ENCODE assay signal across 13 cellular contexts in the genomic region with DNA sequence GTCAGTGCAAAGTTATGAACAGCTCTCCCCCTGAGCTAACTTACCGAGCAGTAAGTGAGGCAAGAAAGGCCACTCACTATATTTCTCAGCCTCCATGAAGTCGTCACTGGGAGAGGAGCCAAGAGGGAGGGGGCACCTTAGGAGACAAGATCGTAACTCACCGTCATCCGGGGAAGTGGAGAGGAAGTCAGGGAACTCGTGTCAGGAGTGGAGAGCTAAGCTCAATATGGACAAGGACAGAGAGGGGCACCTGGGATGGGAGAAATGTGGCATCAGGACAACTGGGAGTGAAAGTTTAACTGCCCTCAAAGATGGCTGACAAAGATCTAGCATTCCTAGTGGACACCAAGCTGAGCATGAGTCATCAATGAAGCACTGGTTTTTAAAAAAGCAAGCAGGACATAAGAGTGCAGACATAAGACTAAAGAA. TPM values are rescaled to one million over a fixed set of nuclear protein-coding genes. Genes with fewer than 3 reads are reported as not detected.
A peak's percentile ranks its signal among the peaks of the same experiment; 100 is the strongest.
DNase-seq lines count a peak whose midpoint lies in the region; ATAC-seq, FAIRE-seq and TF ChIP-seq lines count a peak whose summit lies in the region.
"Had no signal": no experiment of that assay in that cellular context is flagged by ENCODE, and none has a peak within 500 bp of the region (broad histone marks: within the 10 kb centered on the region; RNA-seq: fewer than 3 reads in every experiment).

No MANE protein-coding gene starts in this region.

- no peak overlapping the region for H3K4me3 Mint-ChIP-seq in activated naive CD8-positive, alpha-beta T cell treated with anti-CD3 and anti-CD28 coated beads, Interleukin-2, amount 50 U/mL, for 24 hours
- H3K4me3 Mint-ChIP-seq in activated naive CD8-positive, alpha-beta T cell treated with anti-CD3 and anti-CD28 coated beads for 36 hours, result no peak overlapping the region
- no peak overlapping the region for H3K4me3 Mint-ChIP-seq in WTC11

- H3K27ac Mint-ChIP-seq in activated naive CD8-positive, alpha-beta T cell treated with anti-CD3 and anti-CD28 coated beads, Interleukin-2, amount 50 U/mL, for 24 hours, result peak overlapping the region; percentile 61
- H3K27ac Mint-ChIP-seq in activated naive CD8-positive, alpha-beta T cell treated with anti-CD3 and anti-CD28 coated beads for 36 hours, result no peak overlapping the region
- peak overlapping the region; percentile 24 for H3K27ac Mint-ChIP-seq in WTC11

- no peak for DNase-seq in activated naive CD8-positive, alpha-beta T cell treated with anti-CD3 and anti-CD28 coated beads, Interleukin-2, amount 50 U/mL, for 24 hours
- no peak for DNase-seq in activated naive CD8-positive, alpha-beta T cell treated with anti-CD3 and anti-CD28 coated beads for 36 hours
- no peak for DNase-seq in WTC11 (ENCODE audit: low spot score)
- DNase-seq in foreskin keratinocyte, result no peak
- DNase-seq in urothelium cell line (ENCODE audit: low spot score), result peak; percentile 73
- no peak for DNase-seq in dorsolateral prefrontal cortex
- DNase-seq: left ventricle myocardium superior, NCI-H510A had no signal

- H3K27ac ChIP-seq in foreskin keratinocyte, result no peak overlapping the region
- peak overlapping the region in 4 of 59 donors; percentile 14 to 25 (median 18) for H3K27ac ChIP-seq in dorsolateral prefrontal cortex
- H3K27ac ChIP-seq: cardiac muscle cell, HL-60, VCaP had no signal

- H3K4me1 Mint-ChIP-seq in activated naive CD8-positive, alpha-beta T cell treated with anti-CD3 and anti-CD28 coated beads, Interleukin-2, amount 50 U/mL, for 24 hours, result peaks cover 36% of the 10 kb centered on the region
- H3K4me1 Mint-ChIP-seq in activated naive CD8-positive, alpha-beta T cell treated with anti-CD3 and anti-CD28 coated beads for 36 hours, result peaks cover 17% of the 10 kb centered on the region
- H3K4me1 Mint-ChIP-seq in WTC11, result peaks cover 93% of the 10 kb centered on the region

- H3K27me3 ChIP-seq in foreskin keratinocyte, result no peaks in the 10 kb centered on the region
- no peaks in the 10 kb centered on the region for H3K27me3 ChIP-seq in dorsolateral prefrontal cortex
- H3K27me3 ChIP-seq: cardiac muscle cell had no signal

- CTCF ChIA-PET in WTC11 (lab: Charles Lee), result interaction anchor here (2.6 kb wide), 1 partner anchor 33 kb away, joined by 7 read pairs; no protein-coding TSS in a partner anchor

- FAIRE-seq in urothelium cell line (lab: Jason Lieb, UNC), result no peak

- peaks cover 38% of the 10 kb centered on the region for H3K4me1 ChIP-seq in foreskin keratinocyte

- no peak overlapping the region for H3K4me3 ChIP-seq in dorsolateral prefrontal cortex
- H3K4me3 ChIP-seq: cardiac muscle cell had no signal

- TF ChIP-seq CTCF in WTC11 (IDR thresholded peaks at IDR 0.05), result no peak
- TF ChIP-seq CTCF in foreskin keratinocyte (conservative IDR thresholded peaks at IDR 0.05), result no peak
- TF ChIP-seq CTCF in dorsolateral prefrontal cortex (IDR thresholded peaks at IDR 0.05 in 54 of 56, conservative IDR thresholded peaks at IDR 0.05 in 2 of 56; ENCODE audit: low read depth in 1 of 56, partially characterized antibody in 56 of 56), result no peak

- no peaks in the 10 kb centered on the region for H3K9me3 Mint-ChIP-seq in activated naive CD8-positive, alpha-beta T cell treated with anti-CD3 and anti-CD28 coated beads, Interleukin-2, amount 50 U/mL, for 24 hours
- no peaks in the 10 kb centered on the region for H3K9me3 Mint-ChIP-seq in activated naive CD8-positive, alpha-beta T cell treated with anti-CD3 and anti-CD28 coated beads for 36 hours
- H3K9me3 Mint-ChIP-seq in WTC11, result no peaks in the 10 kb centered on the region

- POLR2A ChIA-PET in WTC11 (lab: Charles Lee), result no interaction called here

- intact Hi-C loops in dorsolateral prefrontal cortex (cut with DNase I), result no loop called here

- no peak for ATAC-seq in activated naive CD8-positive, alpha-beta T cell treated with anti-CD3 and anti-CD28 coated beads, Interleukin-2, amount 50 U/mL, for 24 hours
- no peak for ATAC-seq in WTC11
- ATAC-seq in foreskin keratinocyte, result peak; percentile 14
- ATAC-seq in HG03460 (IDR thresholded peaks at IDR 0.05; ENCODE audit: unreplicated experiment), result no peak
- no peak for ATAC-seq in GM21619 (IDR thresholded peaks at IDR 0.05; ENCODE audit: unreplicated experiment)
- ATAC-seq: left ventricle myocardium superior had no signal

- no peaks in the 10 kb centered on the region for H3K36me3 Mint-ChIP-seq in activated naive CD8-positive, alpha-beta T cell treated with anti-CD3 and anti-CD28 coated beads, Interleukin-2, amount 50 U/mL, for 24 hours (ENCODE audit: low read depth)
- no peaks in the 10 kb centered on the region for H3K36me3 Mint-ChIP-seq in activated naive CD8-positive, alpha-beta T cell treated with anti-CD3 and anti-CD28 coated beads for 36 hours
- H3K36me3 Mint-ChIP-seq in WTC11, result peaks cover 12% of the 10 kb centered on the region

- peaks cover 9% of the 10 kb centered on the region for H3K27me3 Mint-ChIP-seq in activated naive CD8-positive, alpha-beta T cell treated with anti-CD3 and anti-CD28 coated beads, Interleukin-2, amount 50 U/mL, for 24 hours
- H3K27me3 Mint-ChIP-seq in activated naive CD8-positive, alpha-beta T cell treated with anti-CD3 and anti-CD28 coated beads for 36 hours, result peaks cover 20% of the 10 kb centered on the region
- H3K27me3 Mint-ChIP-seq in WTC11 (ENCODE audit: low read depth), result no peaks in the 10 kb centered on the region

TF ChIP-seq in WTC11, 78 proteins besides CTCF, POLR2A, EP300 and RAD21 (continues in another document):
- TF ChIP-seq ZNF232 (CRISPR knock-in tag; IDR thresholded peaks at IDR 0.05) (no peak), ZNF138 (CRISPR knock-in tag; conservative IDR thresholded peaks at IDR 0.05) (no peak), NFYB (CRISPR knock-in tag; conservative IDR thresholded peaks at IDR 0.05; ENCODE audit: low read depth) (no peak), KAT7 (CRISPR knock-in tag; IDR thresholded peaks at IDR 0.05; ENCODE audit: borderline replicate concordance) (no peak), NR1H2 (CRISPR knock-in tag; IDR thresholded peaks at IDR 0.05) (no peak), IRF2 (CRISPR knock-in tag; IDR thresholded peaks at IDR 0.05; ENCODE audit: borderline replicate concordance, low read depth) (no peak), ZNF263 (CRISPR knock-in tag; IDR thresholded peaks at IDR 0.05; ENCODE audit: low read depth) (no peak), HMGXB4 (CRISPR knock-in tag; IDR thresholded peaks at IDR 0.05) (no peak), NR2C2 (CRISPR knock-in tag; IDR thresholded peaks at IDR 0.05) (no peak)
- TF ChIP-seq, protein P1, sequence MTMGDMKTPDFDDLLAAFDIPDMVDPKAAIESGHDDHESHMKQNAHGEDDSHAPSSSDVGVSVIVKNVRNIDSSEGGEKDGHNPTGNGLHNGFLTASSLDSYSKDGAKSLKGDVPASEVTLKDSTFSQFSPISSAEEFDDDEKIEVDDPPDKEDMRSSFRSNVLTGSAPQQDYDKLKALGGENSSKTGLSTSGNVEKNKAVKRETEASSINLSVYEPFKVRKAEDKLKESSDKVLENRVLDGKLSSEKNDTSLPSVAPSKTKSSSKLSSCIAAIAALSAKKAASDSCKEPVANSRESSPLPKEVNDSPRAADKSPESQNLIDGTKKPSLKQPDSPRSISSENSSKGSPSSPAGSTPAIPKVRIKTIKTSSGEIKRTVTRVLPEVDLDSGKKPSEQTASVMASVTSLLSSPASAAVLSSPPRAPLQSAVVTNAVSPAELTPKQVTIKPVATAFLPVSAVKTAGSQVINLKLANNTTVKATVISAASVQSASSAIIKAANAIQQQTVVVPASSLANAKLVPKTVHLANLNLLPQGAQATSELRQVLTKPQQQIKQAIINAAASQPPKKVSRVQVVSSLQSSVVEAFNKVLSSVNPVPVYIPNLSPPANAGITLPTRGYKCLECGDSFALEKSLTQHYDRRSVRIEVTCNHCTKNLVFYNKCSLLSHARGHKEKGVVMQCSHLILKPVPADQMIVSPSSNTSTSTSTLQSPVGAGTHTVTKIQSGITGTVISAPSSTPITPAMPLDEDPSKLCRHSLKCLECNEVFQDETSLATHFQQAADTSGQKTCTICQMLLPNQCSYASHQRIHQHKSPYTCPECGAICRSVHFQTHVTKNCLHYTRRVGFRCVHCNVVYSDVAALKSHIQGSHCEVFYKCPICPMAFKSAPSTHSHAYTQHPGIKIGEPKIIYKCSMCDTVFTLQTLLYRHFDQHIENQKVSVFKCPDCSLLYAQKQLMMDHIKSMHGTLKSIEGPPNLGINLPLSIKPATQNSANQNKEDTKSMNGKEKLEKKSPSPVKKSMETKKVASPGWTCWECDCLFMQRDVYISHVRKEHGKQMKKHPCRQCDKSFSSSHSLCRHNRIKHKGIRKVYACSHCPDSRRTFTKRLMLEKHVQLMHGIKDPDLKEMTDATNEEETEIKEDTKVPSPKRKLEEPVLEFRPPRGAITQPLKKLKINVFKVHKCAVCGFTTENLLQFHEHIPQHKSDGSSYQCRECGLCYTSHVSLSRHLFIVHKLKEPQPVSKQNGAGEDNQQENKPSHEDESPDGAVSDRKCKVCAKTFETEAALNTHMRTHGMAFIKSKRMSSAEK (CRISPR knock-in tag; IDR thresholded peaks at IDR 0.05; ENCODE audit: borderline replicate concordance), result no peak

RNA-seq across cellular contexts. Expression of gene BCL11A, which starts 37.1 kb away (rescaled TPM):
- total RNA-seq in activated naive CD8-positive, alpha-beta T cell treated with anti-CD3 and anti-CD28 coated beads for 36 hours, result 1 to 10 TPM; 1.6 to 1.8 TPM
- 45.0 to 53.2 TPM (median 46.8 TPM) in 3 replicates for total RNA-seq in WTC11 (2021)
- total RNA-seq in foreskin keratinocyte, result 7.1 and 7.2 TPM in 2 replicates
- 5.3 and 6.9 TPM in 2 replicates for polyA plus RNA-seq in foreskin keratinocyte
- total RNA-seq in dorsolateral prefrontal cortex, result 100 to 1,000 TPM in 76 of 120 experiments, 10 to 100 TPM in 44; 33.4 to 157 (median 108) TPM
